Comparison of ENCODE assay signal across 8 cellular contexts in genomic region chr16:70746040-70746707, GRCh38. TPM values are rescaled to one million over a fixed set of nuclear protein-coding genes. Genes with fewer than 3 reads are reported as not detected.
A peak's percentile ranks its signal among the peaks of the same experiment; 100 is the strongest.
DNase-seq lines count a peak whose midpoint lies in the region; ATAC-seq and TF ChIP-seq lines count a peak whose summit lies in the region.

No MANE protein-coding gene starts in this region.

- intact Hi-C loops in ascending aorta (cut with DNase I) (loop anchor here (1.0 to 10.0 kb wide), 6 partner anchors 31 to 219 kb away; no protein-coding TSS in a partner anchor), thyroid gland (cut with DNase I) (no loop called here)

- TF ChIP-seq POLR2A in thyroid gland (IDR thresholded peaks at IDR 0.05): no peak

- H3K9me3 ChIP-seq in ascending aorta (no peaks in the 10 kb centered on the region), thyroid gland (no peaks in the 10 kb centered on the region)

- H3K4me3 ChIP-seq in LNCaP clone FGC (ENCODE audit: low read depth, low read length) (no peak overlapping the region), ascending aorta (peak overlapping the region in 1 of 2 donors; percentile 2), thyroid gland (replicated peaks in 1 of 3) (no peak overlapping the region)

- H3K27ac ChIP-seq in ascending aorta (peak overlapping the region; percentile 91 to 92), thyroid gland (peak overlapping the region; percentile 38 to 94 (median 58))

- DNase-seq in CD1c-positive myeloid dendritic cell (ENCODE audit: extremely low spot score): peak; percentile 89
- DNase-seq in LNCaP clone FGC (ENCODE audit: low read depth): peak; percentile 56
- DNase-seq in ascending aorta (ENCODE audit: low spot score in 2 of 2): peak; percentile 76 to 96
- peak; percentile 97 for DNase-seq in left lobe of liver (ENCODE audit: low spot score)
- DNase-seq in thyroid gland: peak; percentile 64 to 70
- no peak for DNase-seq in hippocampal formation (lab: John Stamatoyannopoulos, UW)
- no peak for DNase-seq in activated CD8-positive, alpha-beta memory T cell treated with anti-CD3 and anti-CD28 coated beads for 24 hours
- DNase-seq in 8988T: no peak

- no peak for TF ChIP-seq CTCF in LNCaP clone FGC (IDR thresholded peaks at IDR 0.05; ENCODE audit: control insufficient read depth, extremely low read depth, insufficient read depth)
- TF ChIP-seq CTCF in ascending aorta (IDR thresholded peaks at IDR 0.05): no peak
- no peak for TF ChIP-seq CTCF in thyroid gland (IDR thresholded peaks at IDR 0.05)

- no peaks in the 10 kb centered on the region for H3K27me3 ChIP-seq in ascending aorta
- H3K27me3 ChIP-seq in thyroid gland: no peaks in the 10 kb centered on the region

- 59 to 60% methylated on average over 11 to 12 of the region's 12 CpGs for WGBS in thyroid gland, 2 donors

- H3K4me1 ChIP-seq in ascending aorta: peaks cover 13 to 43% of the 10 kb centered on the region in 2 donors
- H3K4me1 ChIP-seq in thyroid gland: peaks cover 44 to 68% of the 10 kb centered on the region in 2 donors

- peaks cover 0 to 12% of the 10 kb centered on the region in 2 donors for H3K36me3 ChIP-seq in ascending aorta
- no peaks in the 10 kb centered on the region for H3K36me3 ChIP-seq in thyroid gland

- peak; percentile 62 for ATAC-seq in left lobe of liver

RNA-seq across cellular contexts. Expression of gene VAC14, which starts 54.8 kb away (rescaled TPM):
- total RNA-seq in ascending aorta: 75.1 TPM
- total RNA-seq in left lobe of liver: 17.3 TPM
- total RNA-seq in thyroid gland: 10 to 100 TPM; 43.4 to 69.4 (median 63.1) TPM

Comparison
In these comparisons a context has a peak if more than half of its experiments do, and no peak if none do; other contexts are left out.
1. DNase-seq: peak in CD1c-positive myeloid dendritic cell (single experiment), LNCaP clone FGC (single experiment), ascending aorta (2 of 2), left lobe of liver (single experiment) and thyroid gland (2 of 2); none in hippocampal formation (0 of 2), activated CD8-positive, alpha-beta memory T cell treated with anti-CD3 and anti-CD28 coated beads for 24 hours (single experiment) and 8988T (single experiment).